ENCODE assay signal across 15 cellular contexts in the genomic region with DNA sequence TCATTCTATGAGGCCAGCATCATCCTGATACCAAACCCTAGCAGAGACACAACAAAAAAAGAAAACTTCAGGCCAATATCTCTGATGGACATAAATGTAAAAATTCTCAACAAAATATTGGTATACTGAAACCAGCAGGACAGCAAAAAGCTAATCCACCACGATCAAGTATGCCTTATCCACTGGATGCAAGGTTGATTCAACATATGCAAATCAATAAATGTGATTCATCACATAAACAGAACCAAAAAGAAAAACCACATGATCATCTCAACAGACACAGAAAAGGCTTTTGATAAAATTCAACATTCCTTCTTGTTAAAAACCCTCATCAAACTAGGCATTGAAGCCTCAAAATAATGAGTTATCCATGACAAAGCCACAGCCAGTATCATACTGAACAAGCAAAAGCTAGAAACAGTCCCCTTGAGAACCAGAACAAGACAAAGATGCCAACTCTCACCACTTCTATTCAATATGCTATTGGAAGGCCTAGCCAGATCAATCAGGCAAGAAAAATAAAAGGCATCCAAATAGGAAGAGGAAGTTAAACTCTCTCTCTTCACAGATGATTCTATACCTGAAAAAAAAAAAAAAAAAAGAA.
"Had no signal": no experiment of that assay in that cellular context is flagged by ENCODE, and none has a peak within 500 bp of the region (broad histone marks: within the 10 kb centered on the region; RNA-seq: fewer than 3 reads in every experiment).

No MANE protein-coding gene starts in this region.

- H3K27me3 Mint-ChIP-seq: activated naive CD4-positive, alpha-beta T cell treated with anti-CD3 and anti-CD28 coated beads, Interleukin-2, amount 10 ng/mL, durations not matched to agents 7 days and 5 days had no signal

- H3K9me3 ChIP-seq: body of pancreas, lower lobe of right lung had no signal

- H3K4me1 ChIP-seq: body of pancreas, lower lobe of right lung had no signal

- H3K27me3 ChIP-seq: body of pancreas had no signal

- H3K36me3 ChIP-seq: lower lobe of right lung had no signal

- H3K4me3 Mint-ChIP-seq: activated naive CD4-positive, alpha-beta T cell treated with anti-CD3 and anti-CD28 coated beads, Interleukin-2, amount 10 ng/mL, durations not matched to agents 7 days and 5 days; T-helper 2 cell treated with Interferon-gamma antibody and Interleukin-4, amounts not matched to agents 5 μg/mL and 100 μg/mL, for 36 hours had no signal

- H3K27ac ChIP-seq: body of pancreas, epithelial cell of prostate, lower lobe of right lung had no signal

- DNase-seq: activated CD4-positive, alpha-beta T cell treated with anti-CD3 and anti-CD28 coated beads, Interleukin-2, amount 50 U/mL, for 4 hours; activated CD8-positive, alpha-beta memory T cell treated with anti-CD3 and anti-CD28 coated beads, Interleukin-2, amount 50 U/mL, for 4 hours; activated naive CD4-positive, alpha-beta T cell treated with anti-CD3 and anti-CD28 coated beads, Interleukin-2, amount 10 ng/mL, durations not matched to agents 7 days and 5 days; body of pancreas; central memory CD4-positive, alpha-beta T cell; cortex of kidney; effector memory CD4-positive, alpha-beta T cell; glutamatergic neuron; left cardiac atrium; lower lobe of right lung; midbrain; stimulated activated CD4-positive, alpha-beta T cell treated with anti-CD3 and anti-CD28 coated beads, Interleukin-15, amount 100 ng/mL, for 24 hours; stimulated activated CD4-positive, alpha-beta T cell treated with anti-CD3 and anti-CD28 coated beads, Interleukin-4, amount 100 ng/mL, for 24 hours had no signal

- ATAC-seq: body of pancreas, left cardiac atrium, lower lobe of right lung had no signal

- H3K4me3 ChIP-seq: body of pancreas, lower lobe of right lung had no signal

- H3K27ac Mint-ChIP-seq: activated naive CD4-positive, alpha-beta T cell treated with anti-CD3 and anti-CD28 coated beads, Interleukin-2, amount 10 ng/mL, durations not matched to agents 7 days and 5 days; T-helper 2 cell treated with Interferon-gamma antibody and Interleukin-4, amounts not matched to agents 5 μg/mL and 100 μg/mL, for 36 hours had no signal
